7 cellular contexts compared by ENCODE assay signal in the genomic region with DNA sequence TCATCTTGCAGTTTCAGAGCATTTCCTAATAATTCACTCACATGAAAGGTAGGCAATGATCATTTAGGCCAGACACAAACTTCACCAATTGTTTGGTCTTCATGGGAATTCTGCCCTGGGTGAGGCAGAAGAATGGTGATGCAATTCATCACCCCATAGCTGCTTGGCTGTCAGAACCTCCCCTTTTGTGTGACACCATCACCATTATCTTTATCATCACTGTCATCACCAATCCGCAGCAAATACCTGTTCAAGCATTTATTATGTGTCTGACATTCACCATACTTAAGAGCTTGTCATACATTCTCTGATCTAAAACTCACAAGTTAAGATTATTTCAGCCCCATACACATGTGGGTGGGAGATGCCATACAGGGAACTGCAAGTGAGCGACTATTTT.
"Had no signal": no experiment of that assay in that cellular context is flagged by ENCODE, and none has a peak within 500 bp of the region (broad histone marks: within the 10 kb centered on the region; RNA-seq: fewer than 3 reads in every experiment).

No MANE protein-coding gene starts in this region.

- H3K27ac ChIP-seq: HL-60 had no signal

- DNase-seq: IMR-90, KBM-7, KG1 had no signal

- FAIRE-seq: HepG2, HTR-8/SVneo, K562 had no signal

- H3K4me3 ChIP-seq: K562 had no signal
